1 cellular context compared by ENCODE assay signal in genomic region chr10:103789141-103789540, GRCh38.
TF ChIP-seq lines count a peak whose summit lies in the region.

No MANE protein-coding gene starts in this region.

TF ChIP-seq in H1, 55 proteins besides CTCF, POLR2A, EP300 and RAD21:
- TF ChIP-seq NRF1 (IDR thresholded peaks at IDR 0.05; ENCODE audit: low read depth, low read length): no peak
- no peak for TF ChIP-seq MAX (IDR thresholded peaks at IDR 0.05)
- no peak for TF ChIP-seq SP1 (IDR thresholded peaks at IDR 0.05; ENCODE audit: low read depth, low read length)
- TF ChIP-seq USF2 (IDR thresholded peaks at IDR 0.05; ENCODE audit: low read length): no peak
- TF ChIP-seq TAF7 (optimal IDR thresholded peaks at IDR 0.05; ENCODE audit: borderline replicate concordance, low read depth, low read length): no peak
- TF ChIP-seq RXRA (IDR thresholded peaks at IDR 0.05; ENCODE audit: insufficient read depth, low read depth, low read length): no peak
- no peak for TF ChIP-seq CREB1 (IDR thresholded peaks at IDR 0.05)
- no peak for TF ChIP-seq EGR1 (IDR thresholded peaks at IDR 0.05; ENCODE audit: borderline replicate concordance, low read depth, low read length)
- TF ChIP-seq HDAC2 (IDR thresholded peaks at IDR 0.05; ENCODE audit: borderline replicate concordance in 1 of 2, low read depth in 2 of 2, low read length in 2 of 2): no peak
- TF ChIP-seq CHD2 (IDR thresholded peaks at IDR 0.05; ENCODE audit: low read length): no peak
- TF ChIP-seq E2F6 (IDR thresholded peaks at IDR 0.05): no peak
- TF ChIP-seq JUND (IDR thresholded peaks at IDR 0.05; ENCODE audit: low read length): no peak
- no peak for TF ChIP-seq SIX5 (IDR thresholded peaks at IDR 0.05; ENCODE audit: low read depth, low read length)
- TF ChIP-seq TBP (IDR thresholded peaks at IDR 0.05; ENCODE audit: low read depth, low read length): no peak
- no peak for TF ChIP-seq MAFK (IDR thresholded peaks at IDR 0.05; ENCODE audit: low read depth, low read length)
- no peak for TF ChIP-seq SAP30 (IDR thresholded peaks at IDR 0.05; ENCODE audit: insufficient read depth, insufficient replicate concordance, low read length)
- no peak for TF ChIP-seq KDM4A (IDR thresholded peaks at IDR 0.05; ENCODE audit: low read depth, low read length, severe bottlenecking)
- no peak for TF ChIP-seq RBBP5 (IDR thresholded peaks at IDR 0.05; ENCODE audit: borderline replicate concordance, low read depth, low read length)
